In the genomic region with DNA sequence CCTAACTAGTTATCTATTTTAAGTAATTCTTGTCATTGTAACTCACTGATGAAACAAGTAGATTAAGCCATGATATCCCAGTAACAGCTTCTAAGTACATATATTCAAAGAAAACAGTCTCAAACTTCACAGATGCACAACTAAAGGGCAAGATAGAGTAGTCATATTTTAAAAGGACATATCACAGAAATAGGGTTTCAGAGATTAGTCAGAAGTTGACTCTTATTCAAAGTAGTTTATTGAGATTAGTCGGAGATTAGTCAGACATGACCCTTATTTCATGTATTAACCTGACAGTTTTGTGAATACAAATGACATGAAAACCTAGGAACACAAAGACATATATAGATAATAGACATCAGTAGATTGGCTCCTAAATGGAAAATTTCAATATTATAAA, we compare ENCODE assay signal across 8 cellular contexts. TPM values are rescaled to one million over a fixed set of nuclear protein-coding genes. Genes with fewer than 3 reads are reported as not detected.
DNase-seq lines count a peak whose midpoint lies in the region; ATAC-seq and TF ChIP-seq lines count a peak whose summit lies in the region.

No MANE protein-coding gene starts in this region.

- ATAC-seq in GM18909 (IDR thresholded peaks at IDR 0.05; ENCODE audit: poor library complexity, unreplicated experiment) (peak; percentile 93), HG02571 (IDR thresholded peaks at IDR 0.05; ENCODE audit: unreplicated experiment) (peak; percentile 92)

- H3K4me3 ChIP-seq in coronary artery: no peak overlapping the region

- no peak for TF ChIP-seq CTCF in coronary artery (IDR thresholded peaks at IDR 0.05)

- DNase-seq in HT1080 (ENCODE audit: low read depth) (peak; percentile 63), kidney glomerular epithelial cell (lab: John Stamatoyannopoulos, UW) (peak; percentile 30), NCI-H1694 treated with DMSO at 0.1 percent for 48 hours (lab: John Stamatoyannopoulos, UW) (no peak), occipital lobe (lab: John Stamatoyannopoulos, UW) (no peak), pons (ENCODE audit: low spot score) (no peak), coronary artery (ENCODE audit: low spot score) (no peak)

- H3K27ac ChIP-seq in coronary artery: no peak overlapping the region

RNA-seq across cellular contexts. Expression of gene CHAC2, which starts 15.9 kb away (rescaled TPM):
- 21.3 and 27.4 TPM in 2 replicates for total RNA-seq in HT1080 (2014; rRNA removed; shearing (Covaris generic))
- 15.1 and 21.6 TPM in 2 replicates for polyA plus RNA-seq in HT1080 (2015; cell fraction: cytosol; rRNA removed)
- 7.7 and 11.0 TPM in 2 replicates for polyA plus RNA-seq in HT1080 (2015; cell fraction: nucleus; rRNA removed)
- total RNA-seq in occipital lobe: 5.3 TPM

RNA-seq across cellular contexts. Expression of gene ASB3, which starts 35.0 kb away (rescaled TPM):
- total RNA-seq in HT1080 (2014; rRNA removed; shearing (Covaris generic)): 16.0 and 16.4 TPM in 2 replicates
- polyA plus RNA-seq in HT1080 (2015; cell fraction: cytosol; rRNA removed): 10.5 and 14.4 TPM in 2 replicates
- 31.4 and 32.9 TPM in 2 replicates for polyA plus RNA-seq in HT1080 (2015; cell fraction: nucleus; rRNA removed)
- total RNA-seq in occipital lobe: 130 TPM

RNA-seq across cellular contexts. Expression of gene ERLEC1, which starts 35.1 kb away (rescaled TPM):
- 55.0 and 70.2 TPM in 2 replicates for total RNA-seq in HT1080 (2014; rRNA removed; shearing (Covaris generic))
- polyA plus RNA-seq in HT1080 (2015; cell fraction: cytosol; rRNA removed): 88.1 and 92.3 TPM in 2 replicates
- 43.6 and 51.2 TPM in 2 replicates for polyA plus RNA-seq in HT1080 (2015; cell fraction: nucleus; rRNA removed)
- 62.5 TPM for total RNA-seq in occipital lobe

Comparison
In these comparisons a context has a peak if more than half of its experiments do, and no peak if none do; other contexts are left out.
1. DNase-seq: peak in HT1080 (single experiment) and kidney glomerular epithelial cell (single experiment); none in NCI-H1694 treated with DMSO at 0.1 percent for 48 hours (single experiment), occipital lobe (single experiment), pons (single experiment) and coronary artery (single experiment).